In the genomic region with DNA sequence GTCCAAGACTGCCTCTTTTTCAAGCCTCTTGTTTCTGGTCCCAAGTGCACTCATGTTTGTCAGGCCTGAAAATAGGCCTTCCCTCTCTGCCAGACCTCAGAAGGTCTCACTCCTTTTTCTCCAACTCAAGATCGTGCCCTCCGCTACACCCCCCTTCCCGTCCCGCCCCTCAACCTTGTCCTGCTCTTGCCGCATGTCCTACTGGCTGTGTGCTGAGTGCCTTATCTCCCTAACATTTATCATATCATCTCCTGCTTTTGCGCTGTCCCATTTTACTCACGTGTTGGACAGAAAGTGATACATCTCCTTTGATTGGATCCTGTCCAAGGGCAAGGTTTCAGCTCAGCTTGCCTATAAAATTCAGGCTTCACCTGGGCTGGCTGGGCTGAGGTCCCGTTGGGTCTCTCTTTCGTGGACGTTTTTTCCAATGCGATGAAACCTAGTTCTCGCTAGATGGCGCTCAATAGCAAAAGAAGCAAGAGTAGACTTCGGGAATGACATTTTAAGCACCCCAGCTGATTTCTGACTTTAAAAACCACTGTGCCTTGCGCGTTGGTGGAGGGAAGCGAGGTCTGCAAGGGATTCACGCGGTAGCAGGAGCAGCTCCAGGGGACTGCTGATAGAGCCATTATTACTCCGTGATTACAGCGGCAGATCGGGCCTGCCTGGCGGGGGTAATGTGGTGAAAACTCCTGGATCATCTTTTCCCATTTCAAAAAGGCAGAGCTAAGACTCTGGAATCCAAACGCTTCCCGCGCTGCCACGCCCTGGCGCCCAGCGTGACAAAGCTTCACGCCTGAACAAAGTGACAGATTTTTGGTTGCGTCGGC, we compare ENCODE assay signal across 8 cellular contexts.
DNase-seq lines count a peak whose midpoint lies in the region; ATAC-seq, FAIRE-seq and TF ChIP-seq lines count a peak whose summit lies in the region.

No MANE protein-coding gene starts in this region.

- H3K4me2 ChIP-seq in BLaER1 (peak overlapping the region; percentile 99), endothelial cell of umbilical vein (ENCODE audit: insufficient read depth, low read length) (peak overlapping the region; percentile 81), mesendoderm (ENCODE audit: low read length) (peak overlapping the region; percentile 70)

- no peak overlapping the region for H3K27ac ChIP-seq in BLaER1
- H3K27ac ChIP-seq in endothelial cell of umbilical vein (ENCODE audit: insufficient read depth, low read depth, low read length) = no peak overlapping the region
- H3K27ac ChIP-seq in mesendoderm (ENCODE audit: low read depth, low read length) = no peak overlapping the region
- H3K27ac ChIP-seq in testis = no peak overlapping the region

- no peak for TF ChIP-seq POLR2A in endothelial cell of umbilical vein (IDR thresholded peaks at IDR 0.05; ENCODE audit: low read depth, low read length)
- no peak for TF ChIP-seq POLR2A in testis (IDR thresholded peaks at IDR 0.05)

- H4K20me1 ChIP-seq in BLaER1 (no peaks in the 10 kb centered on the region), endothelial cell of umbilical vein (replicated peaks; ENCODE audit: control insufficient read depth, extremely low read depth, insufficient read depth, low read length) (no peaks in the 10 kb centered on the region)

- FAIRE-seq in TTC549 (lab: Jason Lieb, UNC) (peak; percentile 54), endothelial cell of umbilical vein (lab: Jason Lieb, UNC) (peak; percentile 93)

- dilution Hi-C loops in endothelial cell of umbilical vein (cut with MboI; ENCODE audit: extremely low pct_ligation_motif_present, low sequenced_read_pairs) = no loop called here

- no peak overlapping the region for H2BK15ac ChIP-seq in mesendoderm (replicated peaks; ENCODE audit: low read depth)

- H3K36me3 ChIP-seq in BLaER1 (no peaks in the 10 kb centered on the region), endothelial cell of umbilical vein (ENCODE audit: control insufficient read depth in 2 of 2, extremely low read depth in 1 of 2, insufficient read depth in 2 of 2, low read length in 2 of 2) (no peaks in the 10 kb centered on the region), mesendoderm (ENCODE audit: control insufficient read depth, insufficient read depth, low read length) (no peaks in the 10 kb centered on the region), testis (ENCODE audit: low read depth, missing control alignments) (no peaks in the 10 kb centered on the region)

- WGBS in mesendoderm (ENCODE audit: extremely low coverage, insufficient coverage, low lambda C conversion rate) = no CpG with 5 or more reads among the region's 32 CpGs
- WGBS in testis, 2 donors = 2 to 4% methylated on average over 19 to 32 of the region's 32 CpGs

- DNase-seq in NCI-H187 treated with DMSO at 0.1 percent for 48 hours (lab: John Stamatoyannopoulos, UW) (peak; percentile 11), endothelial cell of umbilical vein (ENCODE audit: low read depth, low spot score) (peak; percentile 77), mesendoderm (peak; percentile 95), testis (peak; percentile 57)

- no peaks in the 10 kb centered on the region for H3K79me2 ChIP-seq in endothelial cell of umbilical vein (ENCODE audit: control insufficient read depth, insufficient read depth, low read length)
- H3K79me2 ChIP-seq in mesendoderm (ENCODE audit: control insufficient read depth, insufficient read depth, low read length) = no peaks in the 10 kb centered on the region

- H3K56ac ChIP-seq in mesendoderm (ENCODE audit: low read length) = peak overlapping the region; percentile 63

- no peak overlapping the region for H4K5ac ChIP-seq in mesendoderm (ENCODE audit: low read length)

- H3K27me3 ChIP-seq in BLaER1 (no peaks in the 10 kb centered on the region), endothelial cell of umbilical vein (ENCODE audit: control insufficient read depth in 2 of 2, insufficient read depth in 2 of 2, low read length in 2 of 2) (no peaks in the 10 kb centered on the region), mesendoderm (ENCODE audit: insufficient read depth, low read length, poor library complexity) (no peaks in the 10 kb centered on the region), testis (no peaks in the 10 kb centered on the region)

- H4K8ac ChIP-seq in mesendoderm (ENCODE audit: low read depth, low read length) = no peak overlapping the region

- H3K9ac ChIP-seq in BLaER1 = peak overlapping the region; percentile 46; the same call in 1 of the 2 replicates
- peak overlapping the region; percentile 28 for H3K9ac ChIP-seq in endothelial cell of umbilical vein (replicated peaks; ENCODE audit: extremely low read depth, insufficient read depth, low read length)
- H3K9ac ChIP-seq in mesendoderm (ENCODE audit: low read length) = peak overlapping the region; percentile 8

- H3K4me3 ChIP-seq in BLaER1 (peak overlapping the region; percentile 65), endothelial cell of umbilical vein (replicated peaks in 1 of 3; ENCODE audit: insufficient read depth in 1 of 3, low read depth in 1 of 3, low read length in 3 of 3) (peak overlapping the region in 2 of 3 experiments; percentile 35 to 51), mesendoderm (ENCODE audit: low read length) (no peak overlapping the region), testis (peak overlapping the region; percentile 17 to 27)

- H2BK120ac ChIP-seq in mesendoderm (ENCODE audit: low read depth, low read length) = no peak overlapping the region

- POLR2A ChIA-PET in endothelial cell of umbilical vein (lab: Charles Lee) = no interaction called here

- H3K4ac ChIP-seq in mesendoderm (ENCODE audit: low read depth, low read length) = no peak overlapping the region

- ATAC-seq in GM18519 (IDR thresholded peaks at IDR 0.05; ENCODE audit: low FRiP score, unreplicated experiment) = peak; percentile 44
- peak; percentile 56 for ATAC-seq in HG02981 (IDR thresholded peaks at IDR 0.05; ENCODE audit: unreplicated experiment)

- no peaks in the 10 kb centered on the region for H3K79me1 ChIP-seq in mesendoderm (ENCODE audit: low read length)

- TF ChIP-seq CTCF in endothelial cell of umbilical vein (IDR thresholded peaks at IDR 0.05; ENCODE audit: extremely low read depth in 1 of 2, insufficient read depth in 1 of 2, low read depth in 1 of 2, low read length in 2 of 2) = peak; percentile 68 to 75
- peak; percentile 49 to 70 (median 54) for TF ChIP-seq CTCF in testis (IDR thresholded peaks at IDR 0.05)

- no TSS peak for BruUV-seq in endothelial cell of umbilical vein (replicated peaks; lab: Mats Ljungman, UMichigan)

- H3K4me1 ChIP-seq in BLaER1 (peaks cover 7% of the 10 kb centered on the region), endothelial cell of umbilical vein (ENCODE audit: control insufficient read depth, extremely low read depth, insufficient read depth, low read length) (peaks cover 4% of the 10 kb centered on the region), mesendoderm (ENCODE audit: control insufficient read depth, low read depth, low read length) (no peaks in the 10 kb centered on the region), testis (no peaks in the 10 kb centered on the region)

- no peak overlapping the region for H3K23ac ChIP-seq in mesendoderm (ENCODE audit: low read length)

- peak overlapping the region; percentile 89 for H2AFZ ChIP-seq in endothelial cell of umbilical vein (ENCODE audit: low read depth, low read length)

- intact Hi-C loops in endothelial cell of umbilical vein (cut with micrococcal nuclease) = loop anchor here (1.0 to 5.0 kb wide), 3 partner anchors 762 to 1527 kb away; no protein-coding TSS in a partner anchor
- intact Hi-C loops in testis (cut with DNase I; ENCODE audit: low total_unique reads) = no loop called here

- H3K9me1 ChIP-seq in endothelial cell of umbilical vein (replicated peaks; ENCODE audit: control insufficient read depth, extremely low read depth, insufficient read depth, low read length) = no peaks in the 10 kb centered on the region

- H3K18ac ChIP-seq in mesendoderm (ENCODE audit: low read length) = peak overlapping the region; percentile 8

- no peak overlapping the region for H2AK5ac ChIP-seq in mesendoderm (ENCODE audit: low read length)

- no peaks in the 10 kb centered on the region for H3K9me3 ChIP-seq in BLaER1
- H3K9me3 ChIP-seq in endothelial cell of umbilical vein (replicated peaks; ENCODE audit: control insufficient read depth, insufficient read depth, low read length) = no peaks in the 10 kb centered on the region
- H3K9me3 ChIP-seq in testis = no peaks in the 10 kb centered on the region

- CTCF ChIA-PET in endothelial cell of umbilical vein (lab: Charles Lee) = interaction anchor here (0.6 to 5.2 kb wide), 21 partner anchors 8 to 1991 kb away, joined by 3 to 105 read pairs (median 4); partner anchors contain the start of gene HTR1B

- H2BK5ac ChIP-seq in mesendoderm (ENCODE audit: low read length) = no peak overlapping the region

TF ChIP-seq in endothelial cell of umbilical vein, 7 proteins besides CTCF, POLR2A, EP300 and RAD21:
- TF ChIP-seq MAX (IDR thresholded peaks at IDR 0.05; ENCODE audit: insufficient read depth, insufficient read length) (no peak), EZH2 (IDR thresholded peaks at IDR 0.05; ENCODE audit: borderline replicate concordance, low read depth, low read length, severe bottlenecking) (no peak), GATA2 (IDR thresholded peaks at IDR 0.05; ENCODE audit: insufficient read depth, insufficient read length, low read depth, low read length) (no peak), JUN (IDR thresholded peaks at IDR 0.05; ENCODE audit: borderline replicate concordance, insufficient read depth, insufficient read length, low read depth) (no peak), MYC (IDR thresholded peaks at IDR 0.05; ENCODE audit: low read depth, low read length) (no peak), POLR2AphosphoS5 (IDR thresholded peaks at IDR 0.05; ENCODE audit: insufficient read depth, low read depth, low read length) (no peak), FOS (IDR thresholded peaks at IDR 0.05; ENCODE audit: borderline replicate concordance, insufficient read depth, low read length) (no peak)

Comparison
In these comparisons a context has a peak if more than half of its experiments do, and no peak if none do; other contexts are left out.
1. DNase-seq: peak in every context shown above with its lines; median percentile 95 in mesendoderm; 77 in endothelial cell of umbilical vein; 57 in testis; 11 in NCI-H187 treated with DMSO at 0.1 percent for 48 hours.